Comparison of ENCODE assay signal across 17 cellular contexts in genomic region chr1:60547821-60548220, GRCh38.
DNase-seq lines count a peak whose midpoint lies in the region; ATAC-seq and TF ChIP-seq lines count a peak whose summit lies in the region.
"Had no signal": no experiment of that assay in that cellular context is flagged by ENCODE, and none has a peak within 500 bp of the region (broad histone marks: within the 10 kb centered on the region; RNA-seq: fewer than 3 reads in every experiment).

No MANE protein-coding gene starts in this region.

- no peaks in the 10 kb centered on the region for H3K27me3 ChIP-seq in thyroid gland
- H3K27me3 ChIP-seq: adrenal gland, esophagus squamous epithelium, tibial nerve had no signal

- intact Hi-C loops in thyroid gland (cut with DNase I), result no loop called here
- intact Hi-C loops in left colon (cut with DNase I, micrococcal nuclease), result no loop called here

- WGBS in thyroid gland, 2 donors, result 20 to 26% methylated on average over 4 of the region's 4 CpGs

- no peaks in the 10 kb centered on the region for H3K9me3 ChIP-seq in thyroid gland
- H3K9me3 ChIP-seq: adrenal gland, esophagus squamous epithelium, mucosa of descending colon, tibial nerve had no signal

- peak overlapping the region; percentile 56 to 79 (median 78) for H3K27ac ChIP-seq in thyroid gland
- H3K27ac ChIP-seq: adrenal gland, esophagus squamous epithelium, tibial nerve had no signal

- no peak overlapping the region for H3K4me3 ChIP-seq in thyroid gland (replicated peaks in 1 of 3)
- H3K4me3 ChIP-seq: adrenal gland, esophagus squamous epithelium, mucosa of descending colon, tibial nerve had no signal

- in situ Hi-C loops in SK-MEL-5 (cut with HindIII; ENCODE audit: low pct_unique_long_range_greater_than_20kb, low sequenced_read_pairs), result no loop called here

- no peaks in the 10 kb centered on the region for H3K36me3 ChIP-seq in thyroid gland
- H3K36me3 ChIP-seq: adrenal gland, esophagus squamous epithelium, tibial nerve had no signal

- ATAC-seq in left colon, result no peak
- ATAC-seq: HCT116, mucosa of descending colon, Right ventricle myocardium inferior had no signal

- peaks cover 19 to 24% of the 10 kb centered on the region in 2 donors for H3K4me1 ChIP-seq in thyroid gland
- H3K4me1 ChIP-seq: adrenal gland, esophagus squamous epithelium, tibial nerve had no signal

- DNase-seq in NCI-H1092 (lab: John Stamatoyannopoulos, UW) (peak; percentile 41), SK-MEL-5 (ENCODE audit: low read depth, low spot score) (peak; percentile 2), lung microvascular endothelial cell (ENCODE audit: low read depth in 2 of 2) (peak; percentile 42 to 91), thyroid gland (peak; percentile 83), NCI-H2107 (lab: John Stamatoyannopoulos, UW) (no peak), COLO829 (ENCODE audit: low spot score) (no peak), left colon (no peak)
- DNase-seq: activated CD8-positive, alpha-beta memory T cell treated with anti-CD3 and anti-CD28 coated beads, Interleukin-2, amount 50 U/mL, for 48 hours; activated effector memory CD4-positive, alpha-beta T cell treated with anti-CD3 and anti-CD28 coated beads, Interleukin-2, amount 50 U/mL, for 16 hours; adrenal gland; effector CD4-positive, alpha-beta T cell; esophagus squamous epithelium; left cardiac atrium; mucosa of descending colon had no signal

- no peak for TF ChIP-seq POLR2A in thyroid gland (IDR thresholded peaks at IDR 0.05)

- TF ChIP-seq CTCF in thyroid gland (IDR thresholded peaks at IDR 0.05), result no peak

Comparison
In these comparisons a context has a peak if more than half of its experiments do, and no peak if none do; other contexts are left out.
1. DNase-seq: peak in NCI-H1092 (single experiment), SK-MEL-5 (single experiment), lung microvascular endothelial cell (2 of 2) and thyroid gland (2 of 2); none in NCI-H2107 (single experiment), COLO829 (single experiment) and left colon (0 of 2).